Comparison of ENCODE assay signal across 19 cellular contexts in the genomic region with DNA sequence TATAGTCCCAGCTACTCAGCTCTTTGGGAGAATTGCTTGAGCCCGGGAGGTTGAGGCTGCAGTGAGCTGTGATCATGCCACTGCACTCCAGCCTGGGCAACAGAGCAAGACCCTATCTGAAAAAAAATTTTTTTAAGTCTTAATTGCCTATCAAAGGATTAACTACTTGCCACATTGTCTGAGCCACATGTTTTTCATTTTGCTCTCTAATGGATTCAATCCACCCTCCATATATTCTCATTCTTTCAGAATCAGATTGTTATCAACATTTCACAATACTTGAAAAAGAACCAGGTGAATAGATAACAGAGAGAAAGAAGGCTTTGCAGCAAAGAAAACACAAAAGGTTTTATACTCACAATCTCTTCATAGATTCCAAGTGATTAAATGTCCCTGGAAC.
"Had no signal": no experiment of that assay in that cellular context is flagged by ENCODE, and none has a peak within 500 bp of the region (broad histone marks: within the 10 kb centered on the region; RNA-seq: fewer than 3 reads in every experiment).

No MANE protein-coding gene starts in this region.

- H2AFZ ChIP-seq: parathyroid adenoma had no signal

- H3K27me3 ChIP-seq: esophagus squamous epithelium, heart left ventricle, spleen, testis, transverse colon had no signal

- H3K4me3 ChIP-seq: esophagus squamous epithelium, heart left ventricle, psoas muscle, spleen, testis, transverse colon had no signal

- H3K27ac ChIP-seq: esophagus squamous epithelium, heart left ventricle, parathyroid adenoma, psoas muscle, spleen, testis, transverse colon had no signal

- H3K4me1 ChIP-seq: esophagus squamous epithelium, parathyroid adenoma, spleen, testis, transverse colon had no signal

- H3K9me3 ChIP-seq: esophagus squamous epithelium, heart left ventricle, psoas muscle, spleen, testis, transverse colon had no signal

- H3K9ac ChIP-seq: parathyroid adenoma had no signal

- ATAC-seq: effector memory CD8-positive, alpha-beta T cell; heart left ventricle; psoas muscle; sciatic nerve; stimulated activated memory B cell treated with anti-CD40 and anti-IgM and Interleukin-4, amounts not matched to agents 10 μg/mL and 1 μg/mL and 100 μg/mL, for 72 hours had no signal

- H3K79me2 ChIP-seq: parathyroid adenoma had no signal

- DNase-seq: effector memory CD8-positive, alpha-beta T cell; esophagus squamous epithelium; heart left ventricle; hippocampal formation; kidney glomerular epithelial cell; mesendoderm; naive B cell; nephron progenitor cell; psoas muscle; retina; spleen; stimulated activated CD4-positive, alpha-beta T cell treated with anti-CD3 and anti-CD28 coated beads, Interleukin-15, amount 100 ng/mL, for 24 hours; stimulated activated CD4-positive, alpha-beta T cell treated with anti-CD3 and anti-CD28 coated beads, Interleukin-1b, Interleukin-23, amount 100 ng/mL, for 48 hours; stimulated activated CD4-positive, alpha-beta T cell treated with anti-CD3 and anti-CD28 coated beads, Interleukin-4, amount 100 ng/mL, for 24 hours; transverse colon had no signal

- H3K36me3 ChIP-seq: transverse colon had no signal
